Comparison of ENCODE assay signal across 8 cellular contexts in the genomic region with DNA sequence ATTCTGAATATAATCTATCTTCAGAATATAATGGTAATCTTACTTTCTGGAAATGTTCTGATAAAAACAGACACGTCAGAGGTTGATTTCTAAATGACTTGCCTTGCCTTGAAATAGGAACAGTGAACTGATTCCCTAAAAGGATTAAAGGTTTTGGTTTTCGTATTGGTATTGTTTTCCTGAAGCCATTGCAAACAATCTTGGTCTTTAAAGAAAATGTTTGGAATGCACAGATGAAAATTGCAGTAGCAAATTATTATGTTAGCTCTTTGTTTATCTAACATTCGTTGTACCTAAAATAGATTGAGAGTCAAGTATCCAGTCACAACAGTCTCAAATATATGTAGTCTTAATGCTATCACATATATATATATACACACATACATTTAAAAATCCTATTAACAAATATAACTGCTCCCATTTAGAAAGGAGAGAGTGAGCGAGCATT.
A peak's percentile ranks its signal among the peaks of the same experiment; 100 is the strongest.
DNase-seq lines count a peak whose midpoint lies in the region; ATAC-seq and TF ChIP-seq lines count a peak whose summit lies in the region.

No MANE protein-coding gene starts in this region.

- no peaks in the 10 kb centered on the region for H3K9me3 Mint-ChIP-seq in nephron progenitor cell

- H3K27ac ChIP-seq in BLaER1 treated with 17β-estradiol and CSF1 and Interleukin-3, amounts not matched to agents 10 nM and 100 nM = peak overlapping the region; percentile 96 to 100 (median 99); a peak in 21 of 22 replicates
- peak overlapping the region; percentile 95 for H3K27ac ChIP-seq in effector memory CD4-positive, alpha-beta T cell (ENCODE audit: insufficient read depth, low read length, poor library complexity, severe bottlenecking)
- H3K27ac ChIP-seq in RWPE1 = no peak overlapping the region

- H3K9ac ChIP-seq in BLaER1 treated with 17β-estradiol and CSF1 and Interleukin-3, amounts not matched to agents 10 nM and 100 nM = peak overlapping the region; percentile 97 to 100 (median 99)

- H4K20me1 ChIP-seq in BLaER1 treated with 17β-estradiol and CSF1 and Interleukin-3, amounts not matched to agents 10 nM and 100 nM = peaks cover 22 to 63% (median 30%) of the 10 kb centered on the region in 11 experiments; a peak in 20 of 22 replicates

- peaks cover 0 to 4% (median 0%) of the 10 kb centered on the region in 11 experiments; a peak in 1 of 22 replicates for H3K27me3 ChIP-seq in BLaER1 treated with 17β-estradiol and CSF1 and Interleukin-3, amounts not matched to agents 10 nM and 100 nM
- no peaks in the 10 kb centered on the region for H3K27me3 ChIP-seq in effector memory CD4-positive, alpha-beta T cell (replicated peaks; ENCODE audit: control insufficient read depth, insufficient read depth, low read length, poor library complexity, severe bottlenecking)

- H3K4me1 ChIP-seq in BLaER1 treated with 17β-estradiol and CSF1 and Interleukin-3, amounts not matched to agents 10 nM and 100 nM = peaks cover 33 to 50% (median 41%) of the 10 kb centered on the region in 10 experiments
- H3K4me1 ChIP-seq in effector memory CD4-positive, alpha-beta T cell (ENCODE audit: control insufficient read depth, insufficient read depth, low read length, poor library complexity, severe bottlenecking) = peaks cover 40% of the 10 kb centered on the region

- peak overlapping the region; percentile 83 to 98 (median 98) for H3K4me3 ChIP-seq in BLaER1 treated with 17β-estradiol and CSF1 and Interleukin-3, amounts not matched to agents 10 nM and 100 nM
- H3K4me3 ChIP-seq in effector memory CD4-positive, alpha-beta T cell (ENCODE audit: insufficient read depth, low read depth, low read length, poor library complexity, severe bottlenecking) = peak overlapping the region; percentile 99

- DNase-seq in NCI-H69 (lab: John Stamatoyannopoulos, UW) = peak; percentile 0
- no peak for DNase-seq in effector memory CD4-positive, alpha-beta T cell
- no peak for DNase-seq in nephron progenitor cell
- DNase-seq in RWPE1 (ENCODE audit: low spot score) = no peak
- no peak for DNase-seq in central memory CD4-positive, alpha-beta T cell

- H3K9me3 ChIP-seq in BLaER1 treated with 17β-estradiol and CSF1 and Interleukin-3, amounts not matched to agents 10 nM and 100 nM (replicated peaks in 1 of 11) = peaks cover 0 to 8% (median 7%) of the 10 kb centered on the region in 11 experiments; a peak in 11 of 22 replicates
- H3K9me3 ChIP-seq in effector memory CD4-positive, alpha-beta T cell (ENCODE audit: control insufficient read depth, low read length) = no peaks in the 10 kb centered on the region

- peaks cover 4% of the 10 kb centered on the region for H3K27me3 Mint-ChIP-seq in nephron progenitor cell (ENCODE audit: low read depth, poor library complexity)

- peak overlapping the region; percentile 96 for H3K4me3 Mint-ChIP-seq in nephron progenitor cell

- H3K4me1 Mint-ChIP-seq in nephron progenitor cell = peaks cover 60% of the 10 kb centered on the region

- H3K4me2 ChIP-seq in BLaER1 treated with 17β-estradiol and CSF1 and Interleukin-3, amounts not matched to agents 10 nM and 100 nM = peak overlapping the region; percentile 74 to 95 (median 86)

- H3K36me3 ChIP-seq in BLaER1 treated with 17β-estradiol and CSF1 and Interleukin-3, amounts not matched to agents 10 nM and 100 nM = peaks cover 8 to 44% (median 19%) of the 10 kb centered on the region in 11 experiments
- peaks cover 3% of the 10 kb centered on the region for H3K36me3 ChIP-seq in effector memory CD4-positive, alpha-beta T cell (ENCODE audit: control insufficient read depth, insufficient read depth, low read length)

- CTCF ChIA-PET in RWPE1 (lab: Yijun Ruan, JAX) = interaction anchor here (1.0 to 1.7 kb wide), 2 partner anchors 108 to 140 kb away, joined by 3 to 16 read pairs; a partner anchor contains a TSS

- no peaks in the 10 kb centered on the region for H3K36me3 Mint-ChIP-seq in nephron progenitor cell (ENCODE audit: low read depth)

- no peak for TF ChIP-seq CTCF in nephron progenitor cell (IDR thresholded peaks at IDR 0.05)
- no peak for TF ChIP-seq CTCF in RWPE1 (conservative IDR thresholded peaks at IDR 0.05; ENCODE audit: low read depth)

- ATAC-seq in HG02981 (IDR thresholded peaks at IDR 0.05; ENCODE audit: unreplicated experiment) (no peak), HG03354 (IDR thresholded peaks at IDR 0.05; ENCODE audit: poor library complexity, severe bottlenecking, unreplicated experiment) (no peak)

- peak overlapping the region; percentile 74 for H3K27ac Mint-ChIP-seq in nephron progenitor cell

- POLR2A ChIA-PET in RWPE1 (lab: Yijun Ruan, JAX; ENCODE audit: low non-redundant PET) = interaction anchor here (0.9 to 1.1 kb wide), 2 partner anchors 108 to 345 kb away, joined by 3 read pairs; no protein-coding TSS in a partner anchor
